ENCODE assay signal across 1 cellular context in the genomic region with DNA sequence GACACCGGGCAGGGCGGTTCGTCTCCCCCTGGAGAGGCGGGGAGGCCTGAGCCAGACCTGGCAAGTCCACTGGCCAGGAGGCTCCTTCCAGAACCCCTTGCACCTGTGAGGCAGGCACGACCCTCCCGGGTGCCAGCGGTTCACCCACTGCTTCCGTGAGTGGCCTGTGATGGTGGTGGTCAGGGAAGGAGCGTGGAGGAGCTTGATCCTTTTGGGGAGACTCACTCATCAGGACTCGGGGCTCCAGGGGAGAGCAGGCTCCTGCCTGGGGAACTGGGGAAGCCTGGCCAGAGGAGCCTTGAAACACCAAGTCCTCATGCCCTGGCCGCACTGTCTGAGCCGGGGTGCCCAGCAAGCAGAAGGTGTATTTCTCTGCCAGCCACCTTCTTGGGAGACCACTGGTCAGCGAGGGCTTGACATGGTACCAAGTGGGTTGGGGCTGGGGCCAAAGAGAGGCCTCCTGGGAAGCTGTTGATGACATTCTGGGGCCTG.
TF ChIP-seq lines count a peak whose summit lies in the region.

No MANE protein-coding gene starts in this region.

TF ChIP-seq in WTC11, 78 proteins besides CTCF, POLR2A, EP300 and RAD21 (continued from another document):
- TF ChIP-seq FOXK1 (CRISPR knock-in tag; IDR thresholded peaks at IDR 0.05), result no peak
- TF ChIP-seq GTF2I (CRISPR knock-in tag; conservative IDR thresholded peaks at IDR 0.05), result no peak
- no peak for TF ChIP-seq JUN (CRISPR knock-in tag; IDR thresholded peaks at IDR 0.05)
- TF ChIP-seq ZNF263 (CRISPR knock-in tag; IDR thresholded peaks at IDR 0.05; ENCODE audit: low read depth), result no peak
- no peak for TF ChIP-seq PREB (CRISPR knock-in tag; IDR thresholded peaks at IDR 0.05; ENCODE audit: borderline replicate concordance)
